Comparison of ENCODE assay signal across 22 cellular contexts in genomic region chr18:70446063-70446462, GRCh38.
"Had no signal": no experiment of that assay in that cellular context is flagged by ENCODE, and none has a peak within 500 bp of the region (broad histone marks: within the 10 kb centered on the region; RNA-seq: fewer than 3 reads in every experiment).

No MANE protein-coding gene starts in this region.

- ATAC-seq: SK-N-SH treated with all-trans-retinoic acid at 6 μM for 48 hours had no signal

- H3K27ac ChIP-seq: HL-60, RWPE1 had no signal

- DNase-seq: IMR-90, Karpas-422, KG1, MV-4-11, NCI-H1048, NCI-H1105, NCI-H1417, NCI-H1436 treated with DMSO at 0.1 percent for 48 hours, NCI-H1694, NCI-H187 treated with DMSO at 0.1 percent for 48 hours, NCI-H2029 treated with DMSO at 0.1 percent for 48 hours, NCI-H2171 treated with DMSO at 0.1 percent for 48 hours, NCI-H345, NCI-H446 treated with DMSO at 0.1 percent for 48 hours, NCI-H510A treated with DMSO at 0.1 percent for 48 hours, NCI-H526, NCI-H82, SHP77, T-helper 1 cell had no signal
